ENCODE assay signal across 1 cellular context in the genomic region with DNA sequence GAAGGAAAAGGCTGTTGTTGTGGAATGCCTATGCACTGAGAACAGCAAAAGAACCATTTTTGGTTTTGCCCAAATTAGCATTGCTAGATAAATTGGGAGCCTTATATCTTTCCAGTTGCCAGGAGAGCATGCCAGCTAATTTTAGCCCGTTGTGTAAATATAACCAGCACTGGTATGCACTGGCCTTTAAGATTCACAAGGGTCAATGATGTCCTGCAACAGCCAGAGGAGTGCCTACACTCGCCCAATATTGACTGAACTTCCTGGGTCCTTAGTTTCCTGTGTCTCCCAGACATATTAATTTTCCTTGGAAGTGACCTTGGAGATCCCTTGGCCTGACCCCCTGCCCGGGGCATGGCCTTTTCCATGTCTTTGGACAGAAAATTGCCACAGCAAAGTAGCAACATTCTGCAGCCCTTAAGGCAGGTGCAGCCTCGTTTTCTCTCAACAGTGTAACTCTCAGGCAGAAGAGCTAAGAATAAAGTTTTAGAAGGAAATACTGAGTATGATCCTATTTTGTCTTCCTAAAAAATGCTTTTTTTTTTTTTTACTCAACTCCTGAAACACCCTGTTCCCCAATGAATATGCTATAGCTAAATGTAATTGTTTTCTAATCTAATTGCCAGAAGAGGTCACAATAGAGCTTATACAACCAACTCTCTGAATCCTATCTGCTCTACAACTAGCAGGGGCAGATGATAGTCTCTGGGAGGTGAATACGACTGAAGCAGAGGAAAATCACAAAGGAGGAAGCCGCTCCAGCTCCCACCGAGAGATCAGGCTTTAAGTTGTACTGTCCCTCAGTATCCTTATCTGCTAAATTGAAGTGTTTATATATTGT.
TF ChIP-seq lines count a peak whose summit lies in the region.

No MANE protein-coding gene starts in this region.

TF ChIP-seq in WTC11, 78 proteins besides CTCF, POLR2A, EP300 and RAD21 (continued from another document):
- TF ChIP-seq, protein P1, sequence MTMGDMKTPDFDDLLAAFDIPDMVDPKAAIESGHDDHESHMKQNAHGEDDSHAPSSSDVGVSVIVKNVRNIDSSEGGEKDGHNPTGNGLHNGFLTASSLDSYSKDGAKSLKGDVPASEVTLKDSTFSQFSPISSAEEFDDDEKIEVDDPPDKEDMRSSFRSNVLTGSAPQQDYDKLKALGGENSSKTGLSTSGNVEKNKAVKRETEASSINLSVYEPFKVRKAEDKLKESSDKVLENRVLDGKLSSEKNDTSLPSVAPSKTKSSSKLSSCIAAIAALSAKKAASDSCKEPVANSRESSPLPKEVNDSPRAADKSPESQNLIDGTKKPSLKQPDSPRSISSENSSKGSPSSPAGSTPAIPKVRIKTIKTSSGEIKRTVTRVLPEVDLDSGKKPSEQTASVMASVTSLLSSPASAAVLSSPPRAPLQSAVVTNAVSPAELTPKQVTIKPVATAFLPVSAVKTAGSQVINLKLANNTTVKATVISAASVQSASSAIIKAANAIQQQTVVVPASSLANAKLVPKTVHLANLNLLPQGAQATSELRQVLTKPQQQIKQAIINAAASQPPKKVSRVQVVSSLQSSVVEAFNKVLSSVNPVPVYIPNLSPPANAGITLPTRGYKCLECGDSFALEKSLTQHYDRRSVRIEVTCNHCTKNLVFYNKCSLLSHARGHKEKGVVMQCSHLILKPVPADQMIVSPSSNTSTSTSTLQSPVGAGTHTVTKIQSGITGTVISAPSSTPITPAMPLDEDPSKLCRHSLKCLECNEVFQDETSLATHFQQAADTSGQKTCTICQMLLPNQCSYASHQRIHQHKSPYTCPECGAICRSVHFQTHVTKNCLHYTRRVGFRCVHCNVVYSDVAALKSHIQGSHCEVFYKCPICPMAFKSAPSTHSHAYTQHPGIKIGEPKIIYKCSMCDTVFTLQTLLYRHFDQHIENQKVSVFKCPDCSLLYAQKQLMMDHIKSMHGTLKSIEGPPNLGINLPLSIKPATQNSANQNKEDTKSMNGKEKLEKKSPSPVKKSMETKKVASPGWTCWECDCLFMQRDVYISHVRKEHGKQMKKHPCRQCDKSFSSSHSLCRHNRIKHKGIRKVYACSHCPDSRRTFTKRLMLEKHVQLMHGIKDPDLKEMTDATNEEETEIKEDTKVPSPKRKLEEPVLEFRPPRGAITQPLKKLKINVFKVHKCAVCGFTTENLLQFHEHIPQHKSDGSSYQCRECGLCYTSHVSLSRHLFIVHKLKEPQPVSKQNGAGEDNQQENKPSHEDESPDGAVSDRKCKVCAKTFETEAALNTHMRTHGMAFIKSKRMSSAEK (CRISPR knock-in tag; IDR thresholded peaks at IDR 0.05; ENCODE audit: borderline replicate concordance): no peak
- TF ChIP-seq NFYB (CRISPR knock-in tag; conservative IDR thresholded peaks at IDR 0.05; ENCODE audit: low read depth) (no peak), CBFB (CRISPR knock-in tag; IDR thresholded peaks at IDR 0.05; ENCODE audit: low read depth) (no peak), EMX1 (CRISPR knock-in tag; IDR thresholded peaks at IDR 0.05) (no peak), ZNF671 (CRISPR knock-in tag; IDR thresholded peaks at IDR 0.05) (no peak)
- TF ChIP-seq, protein P2, sequence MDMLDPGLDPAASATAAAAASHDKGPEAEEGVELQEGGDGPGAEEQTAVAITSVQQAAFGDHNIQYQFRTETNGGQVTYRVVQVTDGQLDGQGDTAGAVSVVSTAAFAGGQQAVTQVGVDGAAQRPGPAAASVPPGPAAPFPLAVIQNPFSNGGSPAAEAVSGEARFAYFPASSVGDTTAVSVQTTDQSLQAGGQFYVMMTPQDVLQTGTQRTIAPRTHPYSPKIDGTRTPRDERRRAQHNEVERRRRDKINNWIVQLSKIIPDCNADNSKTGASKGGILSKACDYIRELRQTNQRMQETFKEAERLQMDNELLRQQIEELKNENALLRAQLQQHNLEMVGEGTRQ (CRISPR knock-in tag; IDR thresholded peaks at IDR 0.05): no peak
- TF ChIP-seq, protein P3, sequence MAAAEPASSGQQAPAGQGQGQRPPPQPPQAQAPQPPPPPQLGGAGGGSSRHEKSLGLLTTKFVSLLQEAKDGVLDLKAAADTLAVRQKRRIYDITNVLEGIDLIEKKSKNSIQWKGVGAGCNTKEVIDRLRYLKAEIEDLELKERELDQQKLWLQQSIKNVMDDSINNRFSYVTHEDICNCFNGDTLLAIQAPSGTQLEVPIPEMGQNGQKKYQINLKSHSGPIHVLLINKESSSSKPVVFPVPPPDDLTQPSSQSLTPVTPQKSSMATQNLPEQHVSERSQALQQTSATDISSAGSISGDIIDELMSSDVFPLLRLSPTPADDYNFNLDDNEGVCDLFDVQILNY (CRISPR knock-in tag; IDR thresholded peaks at IDR 0.05): no peak
TF ChIP-seq in WTC11: peak in this region for 0.
